Comparison of ENCODE assay signal across 20 cellular contexts in the genomic region with DNA sequence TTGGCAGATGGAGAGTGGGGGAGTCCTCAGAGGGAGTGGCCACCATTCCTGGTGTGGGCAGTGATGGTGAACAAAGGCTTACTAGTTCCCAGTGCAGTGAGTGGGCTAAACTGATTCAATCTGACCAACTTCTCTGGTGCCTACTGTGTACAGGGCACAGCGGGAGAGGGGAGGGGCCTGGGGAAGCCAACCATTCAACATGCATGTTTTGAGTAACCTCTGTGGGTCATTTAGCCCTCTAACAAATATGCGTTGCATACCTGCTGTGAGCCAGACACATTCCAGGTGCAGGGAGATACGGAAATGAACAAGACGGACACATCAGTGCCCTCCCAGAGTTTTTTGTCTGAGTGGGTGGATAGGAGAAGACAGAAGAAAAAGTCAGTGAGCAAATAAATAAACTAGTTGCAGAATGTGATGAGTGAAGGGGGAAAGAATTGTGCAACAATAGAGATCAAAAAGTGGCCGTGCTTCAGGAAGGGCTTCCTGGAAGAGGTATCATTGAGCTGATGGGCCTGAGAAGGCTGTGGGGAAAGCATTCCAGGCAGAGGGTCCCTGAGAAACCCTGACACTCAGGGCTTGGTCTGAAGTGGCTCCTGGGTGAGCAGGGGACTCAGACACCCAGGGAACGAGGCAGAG.
DNase-seq lines count a peak whose midpoint lies in the region; ATAC-seq and TF ChIP-seq lines count a peak whose summit lies in the region.
"Had no signal": no experiment of that assay in that cellular context is flagged by ENCODE, and none has a peak within 500 bp of the region (broad histone marks: within the 10 kb centered on the region; RNA-seq: fewer than 3 reads in every experiment).

No MANE protein-coding gene starts in this region.

- peak overlapping the region; percentile 47 for H3K27ac ChIP-seq in mammary epithelial cell (ENCODE audit: insufficient read depth, low read depth, low read length)
- H3K27ac ChIP-seq: lower lobe of right lung, SK-N-MC had no signal

- H4K20me1 ChIP-seq in mammary epithelial cell (ENCODE audit: insufficient read depth, low read length): no peaks in the 10 kb centered on the region

- no peaks in the 10 kb centered on the region for H3K36me3 ChIP-seq in mammary epithelial cell (ENCODE audit: insufficient read depth, low read length)
- H3K36me3 ChIP-seq: lower lobe of right lung had no signal

- H3K4me1 ChIP-seq in mammary epithelial cell (ENCODE audit: insufficient read depth, low read length): peaks cover 30% of the 10 kb centered on the region

- H3K4me3 ChIP-seq in mammary epithelial cell (replicated peaks in 1 of 3; ENCODE audit: insufficient read depth in 1 of 3, low read depth in 2 of 3, low read length in 3 of 3): no peak overlapping the region
- H3K4me3 ChIP-seq: lower lobe of right lung, SK-N-MC had no signal

- DNase-seq in COR-L47 (lab: John Stamatoyannopoulos, UW): peak; percentile 81
- peak; percentile 55 for DNase-seq in NCI-H345 (lab: John Stamatoyannopoulos, UW)
- DNase-seq in mammary epithelial cell: peak; percentile 90
- DNase-seq in left kidney (ENCODE audit: low read depth, low spot score): peak; percentile 43
- DNase-seq in DMS79 treated with DMSO at 0.1 percent for 48 hours (lab: John Stamatoyannopoulos, UW): no peak
- DNase-seq in stimulated activated CD4-positive, alpha-beta T cell treated with anti-CD3 and anti-CD28 coated beads, Interleukin-12 subunit alpha, Interleukin-12 subunit beta, amount 100 ng/mL, for 4 hours: no peak
- DNase-seq: ACHN; activated T-cell treated with anti-CD3 and anti-CD28 coated beads, Interleukin-2, amount 50 U/mL, for 24 hours; caudate nucleus; CD4-positive, alpha-beta memory T cell; effector memory CD4-positive, alpha-beta T cell; foreskin melanocyte; lower lobe of right lung; naive B cell; NCI-H1694 treated with DMSO at 0.1 percent for 48 hours; NCI-H510A; OCI-M1 had no signal

- no peaks in the 10 kb centered on the region for H3K9me3 ChIP-seq in mammary epithelial cell (replicated peaks; ENCODE audit: insufficient read depth, low read length)
- H3K9me3 ChIP-seq: lower lobe of right lung had no signal

- no peak for TF ChIP-seq CTCF in mammary epithelial cell (conservative IDR thresholded peaks at IDR 0.05 in 1 of 2, IDR thresholded peaks at IDR 0.05 in 1 of 2; ENCODE audit: extremely low read depth in 1 of 2, insufficient read depth in 1 of 2, low read depth in 1 of 2, low read length in 2 of 2)

- no peaks in the 10 kb centered on the region for H3K79me2 ChIP-seq in mammary epithelial cell (ENCODE audit: insufficient read depth, low read length)

- intact Hi-C loops in mammary epithelial cell (cut with micrococcal nuclease): loop anchor here (2.0 kb wide), 1 partner anchor 73 kb away; no protein-coding TSS in a partner anchor

- no peak overlapping the region for H3K9ac ChIP-seq in mammary epithelial cell (ENCODE audit: insufficient read depth, low read length)

- peak overlapping the region; percentile 28 for H2AFZ ChIP-seq in mammary epithelial cell (ENCODE audit: low read depth, low read length)

- in situ Hi-C loops in mammary epithelial cell (cut with MboI; ENCODE audit: low sequenced_read_pairs in 2 of 2): no loop called here

- no peaks in the 10 kb centered on the region for H3K27me3 ChIP-seq in mammary epithelial cell (ENCODE audit: insufficient read depth, low read length)

- dilution Hi-C loops in mammary epithelial cell (cut with HindIII; ENCODE audit: low sequenced_read_pairs): no loop called here

- CTCF ChIA-PET in mammary epithelial cell (lab: Charles Lee; ENCODE audit: low non-redundant PET): no interaction called here

- 16% methylated on average over 6 of the region's 6 CpGs for WGBS in mammary epithelial cell (ENCODE audit: low coverage, missing lambda C conversion rate)

- ATAC-seq in GM19463 (IDR thresholded peaks at IDR 0.05; ENCODE audit: unreplicated experiment) (no peak), GM19023 (IDR thresholded peaks at IDR 0.05; ENCODE audit: unreplicated experiment) (no peak)

- peak overlapping the region; percentile 12 for H3K4me2 ChIP-seq in mammary epithelial cell (ENCODE audit: insufficient read depth, low read depth, low read length)

- BruUV-seq in mammary epithelial cell (replicated peaks; lab: Mats Ljungman, UMichigan): no TSS peak

Comparison
In these comparisons a context has a peak if more than half of its experiments do, and no peak if none do; other contexts are left out.
1. DNase-seq: peak in COR-L47 (single experiment), NCI-H345 (single experiment), mammary epithelial cell (single experiment) and left kidney (single experiment); none in DMS79 treated with DMSO at 0.1 percent for 48 hours (single experiment) and stimulated activated CD4-positive, alpha-beta T cell treated with anti-CD3 and anti-CD28 coated beads, Interleukin-12 subunit alpha, Interleukin-12 subunit beta, amount 100 ng/mL, for 4 hours (single experiment).